14 cellular contexts compared by ENCODE assay signal in the genomic region with DNA sequence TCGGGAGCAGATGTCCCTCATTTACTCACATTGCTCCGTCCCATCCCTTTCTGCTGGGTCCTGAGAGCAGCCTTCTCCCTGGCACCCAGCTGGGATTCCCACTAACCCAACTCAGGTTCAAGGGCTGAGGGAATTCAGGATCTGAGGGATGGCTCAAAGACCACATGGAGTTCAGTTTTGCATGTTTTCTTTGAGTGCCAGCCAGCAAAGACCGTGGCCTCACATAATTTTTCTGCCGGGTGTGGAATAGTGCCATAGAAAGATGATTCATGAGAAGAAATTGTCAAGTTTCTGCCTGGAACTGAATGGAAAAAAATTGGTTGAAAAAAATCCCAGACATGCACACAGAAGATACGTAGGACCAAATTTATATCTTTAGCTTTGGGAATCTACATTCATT.
A peak's percentile ranks its signal among the peaks of the same experiment; 100 is the strongest.
DNase-seq lines count a peak whose midpoint lies in the region; TF ChIP-seq lines count a peak whose summit lies in the region.
"Had no signal": no experiment of that assay in that cellular context is flagged by ENCODE, and none has a peak within 500 bp of the region (broad histone marks: within the 10 kb centered on the region; RNA-seq: fewer than 3 reads in every experiment).

No MANE protein-coding gene starts in this region.

- no peaks in the 10 kb centered on the region for H3K27me3 ChIP-seq in mesendoderm (ENCODE audit: insufficient read depth, low read length, poor library complexity)

- no peak overlapping the region for H4K8ac ChIP-seq in mesendoderm (ENCODE audit: low read depth, low read length)

- no peaks in the 10 kb centered on the region for H3K9me3 Mint-ChIP-seq in chondrocyte (ENCODE audit: low read depth)
- H3K9me3 Mint-ChIP-seq: activated naive CD4-positive, alpha-beta T cell treated with anti-CD3 and anti-CD28 coated beads, Interleukin-2, amount 10 ng/mL, durations not matched to agents 7 days and 5 days; CD4-positive, alpha-beta memory T cell had no signal

- DNase-seq in AG10803 (ENCODE audit: low read depth) (peak; percentile 90), LHCN-M2 (ENCODE audit: low read depth) (peak; percentile 93), chondrocyte (ENCODE audit: low spot score) (no peak), mesendoderm (no peak), NCI-H526 (lab: John Stamatoyannopoulos, UW) (no peak), NCI-H748 treated with DMSO at 0.1 percent for 48 hours (lab: John Stamatoyannopoulos, UW) (no peak)
- no peak for DNase-seq in activated effector memory CD4-positive, alpha-beta T cell treated with anti-CD3 and anti-CD28 coated beads, Interleukin-2, amount 50 U/mL, for 16 hours
- DNase-seq in activated CD4-positive, alpha-beta T cell treated with anti-CD3 and anti-CD28 coated beads for 1 hour = no peak
- DNase-seq: activated CD4-positive, alpha-beta T cell treated with anti-CD3 and anti-CD28 coated beads for 48 hours; activated naive CD4-positive, alpha-beta T cell treated with anti-CD3 and anti-CD28 coated beads, Interleukin-2, amount 10 ng/mL, durations not matched to agents 7 days and 5 days; CD4-positive, alpha-beta memory T cell; Kasumi-1 had no signal

- no peak overlapping the region for H3K4me2 ChIP-seq in mesendoderm (ENCODE audit: low read length)

- H3K4me1 ChIP-seq in mesendoderm (ENCODE audit: control insufficient read depth, low read depth, low read length) = peaks cover 2% of the 10 kb centered on the region
- H3K4me1 ChIP-seq: prostate gland had no signal

- no peak overlapping the region for H2BK120ac ChIP-seq in mesendoderm (ENCODE audit: low read depth, low read length)

- no peak overlapping the region for H3K4me3 ChIP-seq in AG10803 (ENCODE audit: low read length)
- no peak overlapping the region for H3K4me3 ChIP-seq in mesendoderm (ENCODE audit: low read length)
- H3K4me3 ChIP-seq: prostate gland, SK-N-MC had no signal

- no CpG with 5 or more reads among the region's 5 CpGs for WGBS in mesendoderm (ENCODE audit: extremely low coverage, insufficient coverage, low lambda C conversion rate)

- H3K36me3 ChIP-seq in mesendoderm (ENCODE audit: control insufficient read depth, insufficient read depth, low read length) = no peaks in the 10 kb centered on the region
- H3K36me3 ChIP-seq: prostate gland had no signal

- H3K36me3 Mint-ChIP-seq in chondrocyte (ENCODE audit: low read depth) = no peaks in the 10 kb centered on the region
- H3K36me3 Mint-ChIP-seq: activated naive CD4-positive, alpha-beta T cell treated with anti-CD3 and anti-CD28 coated beads, Interleukin-2, amount 10 ng/mL, durations not matched to agents 7 days and 5 days; CD4-positive, alpha-beta memory T cell had no signal

- H3K23ac ChIP-seq in mesendoderm (ENCODE audit: low read length) = no peak overlapping the region

- no peak overlapping the region for H3K4ac ChIP-seq in mesendoderm (ENCODE audit: low read depth, low read length)

- H3K4me1 Mint-ChIP-seq in chondrocyte (ENCODE audit: low read depth) = peaks cover 41% of the 10 kb centered on the region
- H3K4me1 Mint-ChIP-seq: CD4-positive, alpha-beta memory T cell had no signal

- no peaks in the 10 kb centered on the region for H3K79me2 ChIP-seq in mesendoderm (ENCODE audit: control insufficient read depth, insufficient read depth, low read length)

- no peak overlapping the region for H3K27ac ChIP-seq in mesendoderm (ENCODE audit: low read depth, low read length)
- H3K27ac ChIP-seq: prostate gland, SK-N-MC had no signal

- peak overlapping the region; percentile 81 for H3K27ac Mint-ChIP-seq in chondrocyte (ENCODE audit: unreplicated experiment)
- H3K27ac Mint-ChIP-seq: activated naive CD4-positive, alpha-beta T cell treated with anti-CD3 and anti-CD28 coated beads, Interleukin-2, amount 10 ng/mL, durations not matched to agents 7 days and 5 days; CD4-positive, alpha-beta memory T cell had no signal

- no peaks in the 10 kb centered on the region for H3K79me1 ChIP-seq in mesendoderm (ENCODE audit: low read length)

- H3K27me3 Mint-ChIP-seq in chondrocyte (ENCODE audit: low read depth) = no peaks in the 10 kb centered on the region
- H3K27me3 Mint-ChIP-seq: CD4-positive, alpha-beta memory T cell had no signal

- H2BK15ac ChIP-seq in mesendoderm (replicated peaks; ENCODE audit: low read depth) = no peak overlapping the region

- H2AK5ac ChIP-seq in mesendoderm (ENCODE audit: low read length) = no peak overlapping the region

- no peak overlapping the region for H3K18ac ChIP-seq in mesendoderm (ENCODE audit: low read length)

- peak overlapping the region; percentile 17 for H3K56ac ChIP-seq in mesendoderm (ENCODE audit: low read length)

- H3K9ac ChIP-seq in mesendoderm (ENCODE audit: low read length) = no peak overlapping the region

- H2BK5ac ChIP-seq in mesendoderm (ENCODE audit: low read length) = no peak overlapping the region

- no peak overlapping the region for H4K5ac ChIP-seq in mesendoderm (ENCODE audit: low read length)

- no peak for TF ChIP-seq CTCF in AG10803 (conservative IDR thresholded peaks at IDR 0.05; ENCODE audit: low read length)
- no peak for TF ChIP-seq CTCF in chondrocyte (IDR thresholded peaks at IDR 0.05)

- H3K4me3 Mint-ChIP-seq in chondrocyte (ENCODE audit: unreplicated experiment) = no peak overlapping the region
- H3K4me3 Mint-ChIP-seq: activated naive CD4-positive, alpha-beta T cell treated with anti-CD3 and anti-CD28 coated beads, Interleukin-2, amount 10 ng/mL, durations not matched to agents 7 days and 5 days; CD4-positive, alpha-beta memory T cell had no signal

Comparison
In these comparisons a context has a peak if more than half of its experiments do, and no peak if none do; other contexts are left out.
1. DNase-seq: peak in AG10803 (single experiment) and LHCN-M2 (single experiment); none in chondrocyte (single experiment), mesendoderm (single experiment), NCI-H526 (0 of 2), activated effector memory CD4-positive, alpha-beta T cell treated with anti-CD3 and anti-CD28 coated beads, Interleukin-2, amount 50 U/mL, for 16 hours (single experiment), NCI-H748 treated with DMSO at 0.1 percent for 48 hours (single experiment) and activated CD4-positive, alpha-beta T cell treated with anti-CD3 and anti-CD28 coated beads for 1 hour (single experiment).